Comparison of ENCODE assay signal across 1 cellular context in genomic region chr2:226583715-226584114, GRCh38.
TF ChIP-seq lines count a peak whose summit lies in the region.

No MANE protein-coding gene starts in this region.

TF ChIP-seq in HepG2, 621 proteins besides CTCF, POLR2A, EP300 and RAD21 (continued from another document and continues in another):
- TF ChIP-seq AHDC1 (CRISPR knock-in tag; IDR thresholded peaks at IDR 0.05; ENCODE audit: borderline replicate concordance) (peak; percentile 98; the same call in 1 of the 2 replicates), ATF2 (CRISPR knock-in tag; IDR thresholded peaks at IDR 0.05) (peak; percentile 65), KMT2A (CRISPR knock-in tag; IDR thresholded peaks at IDR 0.05) (no peak), RNF219 (CRISPR knock-in tag; IDR thresholded peaks at IDR 0.05) (no peak), ARNT2 (CRISPR knock-in tag; IDR thresholded peaks at IDR 0.05; ENCODE audit: low read depth) (no peak), ONECUT2 (CRISPR knock-in tag; IDR thresholded peaks at IDR 0.05) (no peak), GPN1 (CRISPR knock-in tag; IDR thresholded peaks at IDR 0.05; ENCODE audit: borderline replicate concordance) (no peak), GATAD2A (CRISPR knock-in tag; IDR thresholded peaks at IDR 0.05) (peak; percentile 98), ZNF891 (CRISPR knock-in tag; IDR thresholded peaks at IDR 0.05) (no peak), POGZ (CRISPR knock-in tag; IDR thresholded peaks at IDR 0.05) (peak; percentile 98), NFAT5 (CRISPR knock-in tag; IDR thresholded peaks at IDR 0.05) (no peak), ZSCAN31 (CRISPR knock-in tag; IDR thresholded peaks at IDR 0.05; ENCODE audit: low read depth) (no peak), FOXP4 (CRISPR knock-in tag; IDR thresholded peaks at IDR 0.05) (peak; percentile 81), HNF1A (IDR thresholded peaks at IDR 0.05; ENCODE audit: low read depth) (no peak; the same call in 1 of the 2 replicates), HNF1A (CRISPR knock-in tag; IDR thresholded peaks at IDR 0.05; ENCODE audit: borderline replicate concordance) (no peak), ZNF710 (CRISPR knock-in tag; IDR thresholded peaks at IDR 0.05; ENCODE audit: borderline replicate concordance) (peak; percentile 52; the same call in 1 of the 2 replicates), SMC3 (IDR thresholded peaks at IDR 0.05; ENCODE audit: low read length) (peak; percentile 15; the same call in 1 of the 2 replicates), REL (CRISPR knock-in tag; conservative IDR thresholded peaks at IDR 0.05) (no peak), ELF3 (CRISPR knock-in tag; IDR thresholded peaks at IDR 0.05) (peak; percentile 92), ZBED4 (CRISPR knock-in tag; IDR thresholded peaks at IDR 0.05; ENCODE audit: borderline replicate concordance) (peak; percentile 62; the same call in 1 of the 2 replicates), SALL2 (CRISPR knock-in tag; IDR thresholded peaks at IDR 0.05) (no peak), ZNF567 (CRISPR knock-in tag; IDR thresholded peaks at IDR 0.05; ENCODE audit: borderline replicate concordance) (no peak), ZSCAN9 (CRISPR knock-in tag; IDR thresholded peaks at IDR 0.05; ENCODE audit: borderline replicate concordance) (peak; percentile 29; the same call in 1 of the 2 replicates)
